Comparison of ENCODE assay signal across 1 cellular context in genomic region chr18:25465152-25465790, GRCh38.
TF ChIP-seq lines count a peak whose summit lies in the region.

No MANE protein-coding gene starts in this region.

TF ChIP-seq in GM23338, 12 proteins besides CTCF, POLR2A, EP300 and RAD21:
- no peak for TF ChIP-seq CREB1 (CRISPR knock-in tag; IDR thresholded peaks at IDR 0.05; ENCODE audit: low read depth)
- no peak for TF ChIP-seq EZH2phosphoT487 (IDR thresholded peaks at IDR 0.05; ENCODE audit: unreplicated experiment)
- TF ChIP-seq POLR2AphosphoS5 (IDR thresholded peaks at IDR 0.05; ENCODE audit: low read depth) = no peak
- no peak for TF ChIP-seq ZNF114 (CRISPR knock-in tag; IDR thresholded peaks at IDR 0.05)
- TF ChIP-seq ZNF331 (CRISPR knock-in tag; IDR thresholded peaks at IDR 0.05; ENCODE audit: low read depth) = no peak
- no peak for TF ChIP-seq EZH2 (IDR thresholded peaks at IDR 0.05; ENCODE audit: low read depth, unreplicated experiment)
- no peak for TF ChIP-seq ETS1 (IDR thresholded peaks at IDR 0.05)
- TF ChIP-seq NANOG (IDR thresholded peaks at IDR 0.05; ENCODE audit: borderline replicate concordance) = no peak
- TF ChIP-seq REST (IDR thresholded peaks at IDR 0.05; ENCODE audit: unreplicated experiment) = no peak
- no peak for TF ChIP-seq JUNB (IDR thresholded peaks at IDR 0.05; ENCODE audit: unreplicated experiment)
- TF ChIP-seq, protein P1, sequence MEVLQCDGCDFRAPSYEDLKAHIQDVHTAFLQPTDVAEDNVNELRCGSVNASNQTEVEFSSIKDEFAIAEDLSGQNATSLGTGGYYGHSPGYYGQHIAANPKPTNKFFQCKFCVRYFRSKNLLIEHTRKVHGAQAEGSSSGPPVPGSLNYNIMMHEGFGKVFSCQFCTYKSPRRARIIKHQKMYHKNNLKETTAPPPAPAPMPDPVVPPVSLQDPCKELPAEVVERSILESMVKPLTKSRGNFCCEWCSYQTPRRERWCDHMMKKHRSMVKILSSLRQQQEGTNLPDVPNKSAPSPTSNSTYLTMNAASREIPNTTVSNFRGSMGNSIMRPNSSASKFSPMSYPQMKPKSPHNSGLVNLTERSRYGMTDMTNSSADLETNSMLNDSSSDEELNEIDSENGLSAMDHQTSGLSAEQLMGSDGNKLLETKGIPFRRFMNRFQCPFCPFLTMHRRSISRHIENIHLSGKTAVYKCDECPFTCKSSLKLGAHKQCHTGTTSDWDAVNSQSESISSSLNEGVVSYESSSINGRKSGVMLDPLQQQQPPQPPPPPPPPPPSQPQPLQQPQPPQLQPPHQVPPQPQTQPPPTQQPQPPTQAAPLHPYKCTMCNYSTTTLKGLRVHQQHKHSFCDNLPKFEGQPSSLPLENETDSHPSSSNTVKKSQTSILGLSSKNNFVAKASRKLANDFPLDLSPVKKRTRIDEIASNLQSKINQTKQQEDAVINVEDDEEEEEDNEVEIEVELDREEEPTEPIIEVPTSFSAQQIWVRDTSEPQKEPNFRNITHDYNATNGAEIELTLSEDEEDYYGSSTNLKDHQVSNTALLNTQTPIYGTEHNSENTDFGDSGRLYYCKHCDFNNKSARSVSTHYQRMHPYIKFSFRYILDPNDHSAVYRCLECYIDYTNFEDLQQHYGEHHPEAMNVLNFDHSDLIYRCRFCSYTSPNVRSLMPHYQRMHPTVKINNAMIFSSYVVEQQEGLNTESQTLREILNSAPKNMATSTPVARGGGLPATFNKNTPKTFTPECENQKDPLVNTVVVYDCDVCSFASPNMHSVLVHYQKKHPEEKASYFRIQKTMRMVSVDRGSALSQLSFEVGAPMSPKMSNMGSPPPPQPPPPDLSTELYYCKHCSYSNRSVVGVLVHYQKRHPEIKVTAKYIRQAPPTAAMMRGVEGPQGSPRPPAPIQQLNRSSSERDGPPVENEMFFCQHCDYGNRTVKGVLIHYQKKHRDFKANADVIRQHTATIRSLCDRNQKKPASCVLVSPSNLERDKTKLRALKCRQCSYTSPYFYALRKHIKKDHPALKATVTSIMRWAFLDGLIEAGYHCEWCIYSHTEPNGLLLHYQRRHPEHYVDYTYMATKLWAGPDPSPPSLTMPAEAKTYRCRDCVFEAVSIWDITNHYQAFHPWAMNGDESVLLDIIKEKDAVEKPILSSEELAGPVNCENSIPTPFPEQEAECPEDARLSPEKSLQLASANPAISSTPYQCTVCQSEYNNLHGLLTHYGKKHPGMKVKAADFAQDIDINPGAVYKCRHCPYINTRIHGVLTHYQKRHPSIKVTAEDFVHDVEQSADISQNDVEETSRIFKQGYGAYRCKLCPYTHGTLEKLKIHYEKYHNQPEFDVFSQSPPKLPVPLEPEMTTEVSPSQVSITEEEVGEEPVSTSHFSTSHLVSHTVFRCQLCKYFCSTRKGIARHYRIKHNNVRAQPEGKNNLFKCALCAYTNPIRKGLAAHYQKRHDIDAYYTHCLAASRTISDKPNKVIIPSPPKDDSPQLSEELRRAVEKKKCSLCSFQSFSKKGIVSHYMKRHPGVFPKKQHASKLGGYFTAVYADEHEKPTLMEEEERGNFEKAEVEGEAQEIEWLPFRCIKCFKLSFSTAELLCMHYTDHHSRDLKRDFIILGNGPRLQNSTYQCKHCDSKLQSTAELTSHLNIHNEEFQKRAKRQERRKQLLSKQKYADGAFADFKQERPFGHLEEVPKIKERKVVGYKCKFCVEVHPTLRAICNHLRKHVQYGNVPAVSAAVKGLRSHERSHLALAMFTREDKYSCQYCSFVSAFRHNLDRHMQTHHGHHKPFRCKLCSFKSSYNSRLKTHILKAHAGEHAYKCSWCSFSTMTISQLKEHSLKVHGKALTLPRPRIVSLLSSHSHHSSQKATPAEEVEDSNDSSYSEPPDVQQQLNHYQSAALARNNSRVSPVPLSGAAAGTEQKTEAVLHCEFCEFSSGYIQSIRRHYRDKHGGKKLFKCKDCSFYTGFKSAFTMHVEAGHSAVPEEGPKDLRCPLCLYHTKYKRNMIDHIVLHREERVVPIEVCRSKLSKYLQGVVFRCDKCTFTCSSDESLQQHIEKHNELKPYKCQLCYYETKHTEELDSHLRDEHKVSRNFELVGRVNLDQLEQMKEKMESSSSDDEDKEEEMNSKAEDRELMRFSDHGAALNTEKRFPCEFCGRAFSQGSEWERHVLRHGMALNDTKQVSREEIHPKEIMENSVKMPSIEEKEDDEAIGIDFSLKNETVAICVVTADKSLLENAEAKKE (CRISPR knock-in tag; IDR thresholded peaks at IDR 0.05) = no peak
- TF ChIP-seq STAT1 (IDR thresholded peaks at IDR 0.05; ENCODE audit: unreplicated experiment) = no peak
